ENCODE assay signal across 24 cellular contexts in the genomic region with DNA sequence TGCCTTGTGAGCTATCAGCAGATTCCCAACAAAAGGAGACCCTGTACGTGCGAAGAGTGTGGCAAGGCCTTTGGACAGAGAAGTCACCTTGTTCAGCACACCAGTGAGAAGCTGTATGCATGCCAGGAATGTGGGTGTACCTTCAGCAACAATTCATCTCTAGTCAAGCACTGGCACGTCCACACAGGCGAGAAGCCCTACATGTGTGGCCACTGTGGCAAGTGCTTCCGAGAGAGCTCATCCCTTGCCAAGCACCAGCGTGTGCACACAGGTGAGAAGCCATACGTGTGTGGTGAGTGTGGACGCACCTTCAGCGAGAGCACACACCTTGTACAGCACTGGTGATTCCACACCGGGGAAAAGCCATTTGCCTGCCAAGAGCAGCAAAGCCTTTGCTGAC.
"Had no signal": no experiment of that assay in that cellular context is flagged by ENCODE, and none has a peak within 500 bp of the region (broad histone marks: within the 10 kb centered on the region; RNA-seq: fewer than 3 reads in every experiment).

No MANE protein-coding gene starts in this region.

- H3K4me3 ChIP-seq: gastroesophageal sphincter, left ventricle myocardium inferior, lower lobe of right lung, psoas muscle, spleen, thoracic aorta, transverse colon had no signal

- H3K27ac ChIP-seq: gastroesophageal sphincter, left ventricle myocardium inferior, lower lobe of right lung, neutrophil, psoas muscle, spleen, thoracic aorta, transverse colon had no signal

- DNase-seq: effector memory CD8-positive, alpha-beta T cell; erythroblast; glutamatergic neuron; immature natural killer cell; kidney; left cardiac atrium; left ventricle myocardium inferior; lower lobe of right lung; mesenchymal stem cell; naive thymus-derived CD4-positive, alpha-beta T cell; nephron progenitor cell; psoas muscle; retina; spleen; stimulated activated CD4-positive, alpha-beta T cell treated with anti-CD3 and anti-CD28 coated beads, Interleukin-15, amount 100 ng/mL, for 24 hours; stimulated activated CD4-positive, alpha-beta T cell treated with anti-CD3 and anti-CD28 coated beads, Interleukin-1b, Interleukin-23, amount 100 ng/mL, for 48 hours; stimulated activated CD4-positive, alpha-beta T cell treated with anti-CD3 and anti-CD28 coated beads, Interleukin-4, amount 100 ng/mL, for 24 hours; transverse colon had no signal

- H3K9me3 ChIP-seq: gastroesophageal sphincter, left ventricle myocardium inferior, lower lobe of right lung, neutrophil, psoas muscle, spleen, thoracic aorta, transverse colon had no signal

- FAIRE-seq: colon, kidney had no signal

- H3K27me3 ChIP-seq: gastroesophageal sphincter, neutrophil, spleen, transverse colon had no signal

- ATAC-seq: effector memory CD8-positive, alpha-beta T cell; gastroesophageal sphincter; left cardiac atrium; lower lobe of right lung; naive thymus-derived CD4-positive, alpha-beta T cell; psoas muscle; sciatic nerve; stimulated activated memory B cell treated with anti-CD40 and anti-IgM and Interleukin-4, amounts not matched to agents 10 μg/mL and 1 μg/mL and 100 μg/mL, for 72 hours had no signal

- H3K4me1 ChIP-seq: gastroesophageal sphincter, left ventricle myocardium inferior, lower lobe of right lung, psoas muscle, spleen, transverse colon had no signal
